ENCODE assay signal across 9 cellular contexts in genomic region chr6:24858154-24858801, GRCh38. TPM values are rescaled to one million over a fixed set of nuclear protein-coding genes. Genes with fewer than 3 reads are reported as not detected.
DNase-seq lines count a peak whose midpoint lies in the region; ATAC-seq, FAIRE-seq and TF ChIP-seq lines count a peak whose summit lies in the region.
"Had no signal": no experiment of that assay in that cellular context is flagged by ENCODE, and none has a peak within 500 bp of the region (broad histone marks: within the 10 kb centered on the region; RNA-seq: fewer than 3 reads in every experiment).

No MANE protein-coding gene starts in this region.

- no peak for TF ChIP-seq CTCF in fibroblast of pulmonary artery (IDR thresholded peaks at IDR 0.05; ENCODE audit: low read length, missing control alignments)
- TF ChIP-seq CTCF in transverse colon (IDR thresholded peaks at IDR 0.05) = no peak

- peak overlapping the region in 3 of 4 donors; percentile 2 to 30 (median 8) for H3K27ac ChIP-seq in transverse colon

- no peak for TF ChIP-seq EP300 in transverse colon (IDR thresholded peaks at IDR 0.05; ENCODE audit: low read depth)

- H3K4me1 Mint-ChIP-seq in activated CD4-positive, alpha-beta T cell treated with anti-CD3 and anti-CD28 coated beads, Interleukin-2, amount 10 ng/mL, durations not matched to agents 24 days and 14 days = peaks cover 71% of the 10 kb centered on the region

- H3K27ac Mint-ChIP-seq in activated CD4-positive, alpha-beta T cell treated with anti-CD3 and anti-CD28 coated beads, Interleukin-2, amount 10 ng/mL, durations not matched to agents 24 days and 14 days = peak overlapping the region; percentile 91

- in situ Hi-C loops in transverse colon (cut with MboI; ENCODE audit: low pct_ligation_motif_present in 1 of 4, low pct_unique_long_range_greater_than_20kb in 1 of 4, low sequenced_read_pairs in 3 of 4) = loop anchor here (10.0 kb wide), 4 partner anchors 137 to 217 kb away; no protein-coding TSS in a partner anchor

- H3K36me3 ChIP-seq in transverse colon = no peaks in the 10 kb centered on the region

- no peaks in the 10 kb centered on the region for H3K9me3 ChIP-seq in transverse colon

- 40 to 46% methylated on average over 2 of the region's 2 CpGs for WGBS in transverse colon (ENCODE audit: low coverage in 1 of 2), 2 donors

- H3K4me1 ChIP-seq in transverse colon = peaks cover 0 to 25% (median 10%) of the 10 kb centered on the region in 4 donors

- no peaks in the 10 kb centered on the region for H3K27me3 ChIP-seq in transverse colon

- H3K27me3 Mint-ChIP-seq in activated CD4-positive, alpha-beta T cell treated with anti-CD3 and anti-CD28 coated beads, Interleukin-2, amount 10 ng/mL, durations not matched to agents 24 days and 14 days = no peaks in the 10 kb centered on the region

- intact Hi-C loops in activated CD4-positive, alpha-beta T cell treated with anti-CD3 and anti-CD28 coated beads, Interleukin-2, amount 10 ng/mL, durations not matched to agents 24 days and 14 days (cut with micrococcal nuclease) = loop anchor here (1.0 kb wide), 3 partner anchors 25 to 74 kb away; no protein-coding TSS in a partner anchor
- intact Hi-C loops in transverse colon (cut with DNase I; ENCODE audit: low total_unique reads) = loop anchor here (5.0 to 10.0 kb wide), 2 partner anchors 214 to 1137 kb away; no protein-coding TSS in a partner anchor

- peak overlapping the region; percentile 71 for H3K4me3 Mint-ChIP-seq in activated CD4-positive, alpha-beta T cell treated with anti-CD3 and anti-CD28 coated beads, Interleukin-2, amount 10 ng/mL, durations not matched to agents 24 days and 14 days

- DNase-seq in activated CD4-positive, alpha-beta T cell treated with anti-CD3 and anti-CD28 coated beads, Interleukin-2, amount 10 ng/mL, durations not matched to agents 24 days and 14 days = peak; percentile 85
- DNase-seq in activated CD4-positive, alpha-beta T cell treated with anti-CD3 and anti-CD28 coated beads, Interleukin-2, amount 50 U/mL, for 1 hour = no peak
- DNase-seq in SIG-M5 (lab: John Stamatoyannopoulos, UW) (peak; percentile 90), fibroblast of pulmonary artery (ENCODE audit: low read depth) (peak; percentile 63), transverse colon (peak; percentile 31), NCI-H1694 (lab: John Stamatoyannopoulos, UW) (no peak), HTR-8/SVneo (ENCODE audit: insufficient read length, low spot score) (no peak)

- ATAC-seq in HG03025 (IDR thresholded peaks at IDR 0.05; ENCODE audit: low FRiP score, unreplicated experiment) = peak; percentile 66

- peaks cover 54% of the 10 kb centered on the region for H3K36me3 Mint-ChIP-seq in activated CD4-positive, alpha-beta T cell treated with anti-CD3 and anti-CD28 coated beads, Interleukin-2, amount 10 ng/mL, durations not matched to agents 24 days and 14 days (ENCODE audit: low read depth)

- no peaks in the 10 kb centered on the region for H3K9me3 Mint-ChIP-seq in activated CD4-positive, alpha-beta T cell treated with anti-CD3 and anti-CD28 coated beads, Interleukin-2, amount 10 ng/mL, durations not matched to agents 24 days and 14 days

- H3K4me3 ChIP-seq in fibroblast of pulmonary artery (replicated peaks; ENCODE audit: low read depth, low read length) (no peak overlapping the region), transverse colon (no peak overlapping the region)

- no peak for TF ChIP-seq POLR2A in transverse colon (IDR thresholded peaks at IDR 0.05)

- no peak for FAIRE-seq in HTR-8/SVneo (lab: Jason Lieb, UNC)

RNA-seq across cellular contexts. Expression of gene ARMH2, which starts 59.6 kb away (rescaled TPM):
- 0.30 and 0.31 TPM in 2 replicates for total RNA-seq in activated CD4-positive, alpha-beta T cell treated with anti-CD3 and anti-CD28 coated beads, Interleukin-2, amount 10 ng/mL, durations not matched to agents 24 days and 14 days
- not detected for total RNA-seq in transverse colon
- total RNA-seq: activated CD8-positive, alpha-beta memory T cell treated with anti-CD3 and anti-CD28 coated beads for 36 hours had no signal

Comparison
In these comparisons a context has a peak if more than half of its experiments do, and no peak if none do; other contexts are left out.
1. DNase-seq: peak in activated CD4-positive, alpha-beta T cell treated with anti-CD3 and anti-CD28 coated beads, Interleukin-2, amount 10 ng/mL, durations not matched to agents 24 days and 14 days (single experiment), SIG-M5 (single experiment), fibroblast of pulmonary artery (single experiment) and transverse colon (single experiment); none in activated CD4-positive, alpha-beta T cell treated with anti-CD3 and anti-CD28 coated beads, Interleukin-2, amount 50 U/mL, for 1 hour (single experiment), NCI-H1694 (single experiment) and HTR-8/SVneo (single experiment).